ENCODE assay signal across 11 cellular contexts in the genomic region with DNA sequence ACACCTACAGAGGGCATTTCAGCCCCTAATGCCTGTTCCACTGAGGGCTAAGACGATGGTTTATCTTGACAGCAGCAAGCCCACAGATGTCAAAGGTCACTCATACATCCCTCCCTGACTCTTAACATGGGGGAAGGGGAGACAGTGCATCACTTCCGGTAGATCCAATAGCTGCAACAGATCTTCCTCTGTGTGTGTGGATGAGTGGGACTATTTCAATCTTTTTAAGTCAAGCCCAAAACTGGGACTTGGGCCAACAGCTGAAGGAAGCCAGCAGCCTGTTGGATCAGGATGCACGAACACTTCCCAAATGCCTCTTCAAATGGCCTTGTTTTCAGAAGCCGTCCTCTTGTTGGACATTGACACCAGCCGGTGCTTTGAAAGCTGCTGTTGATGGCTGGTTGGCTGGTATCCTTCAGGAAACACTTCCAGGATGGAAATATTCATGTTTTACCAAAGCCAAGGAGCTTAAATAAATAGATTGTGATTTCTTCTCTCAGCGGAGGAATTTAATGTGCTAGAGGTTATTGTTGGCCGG. TPM values are rescaled to one million over a fixed set of nuclear protein-coding genes. Genes with fewer than 3 reads are reported as not detected.
DNase-seq lines count a peak whose midpoint lies in the region; ATAC-seq and TF ChIP-seq lines count a peak whose summit lies in the region.
"Had no signal": no experiment of that assay in that cellular context is flagged by ENCODE, and none has a peak within 500 bp of the region (broad histone marks: within the 10 kb centered on the region; RNA-seq: fewer than 3 reads in every experiment).

No MANE protein-coding gene starts in this region.

- H3K4me3 ChIP-seq in astrocyte of the spinal cord (ENCODE audit: low read depth, low read length) (no peak overlapping the region), prostate gland (no peak overlapping the region), GM23338 (no peak overlapping the region)

- H3K9me3 ChIP-seq in prostate gland: no peaks in the 10 kb centered on the region

- DNase-seq in CD14-positive monocyte (ENCODE audit: low spot score) (no peak), astrocyte of the spinal cord (ENCODE audit: low read depth, low spot score) (peak; percentile 84), left cardiac atrium (peak; percentile 91), prostate gland (ENCODE audit: low spot score) (peak; percentile 71), GM23338 (ENCODE audit: low spot score) (no peak), SW480 (ENCODE audit: low spot score) (no peak)
- no peak for DNase-seq in activated naive CD4-positive, alpha-beta T cell treated with anti-CD3 and anti-CD28 coated beads for 36 hours
- no peak for DNase-seq in activated CD4-positive, alpha-beta memory T cell treated with anti-CD3 and anti-CD28 coated beads for 36 hours
- DNase-seq: activated T-cell treated with anti-CD3 and anti-CD28 coated beads, Interleukin-2, amount 50 U/mL, for 48 hours; CD4-positive, CD25-positive, alpha-beta regulatory T cell had no signal

- peaks cover 0 to 11% (median 9%) of the 10 kb centered on the region in 3 donors for H3K27me3 Mint-ChIP-seq in CD14-positive monocyte (ENCODE audit: low read depth in 3 of 3)
- H3K27me3 Mint-ChIP-seq in activated naive CD4-positive, alpha-beta T cell treated with anti-CD3 and anti-CD28 coated beads for 36 hours (ENCODE audit: low read depth): peaks cover 9% of the 10 kb centered on the region
- peaks cover 2% of the 10 kb centered on the region for H3K27me3 Mint-ChIP-seq in GM23338 (ENCODE audit: insufficient read depth, low read depth, poor library complexity)
- H3K27me3 Mint-ChIP-seq in activated CD4-positive, alpha-beta memory T cell treated with anti-CD3 and anti-CD28 coated beads for 36 hours: peaks cover 17% of the 10 kb centered on the region
- H3K27me3 Mint-ChIP-seq: CD4-positive, CD25-positive, alpha-beta regulatory T cell had no signal

- H3K4me2 ChIP-seq in GM23338: no peak overlapping the region

- TF ChIP-seq CTCF in CD14-positive monocyte (IDR thresholded peaks at IDR 0.05): no peak
- no peak for TF ChIP-seq CTCF in astrocyte of the spinal cord (IDR thresholded peaks at IDR 0.05; ENCODE audit: low read depth, low read length)
- TF ChIP-seq CTCF in prostate gland (IDR thresholded peaks at IDR 0.05): no peak
- no peak for TF ChIP-seq CTCF in GM23338 (conservative IDR thresholded peaks at IDR 0.05; ENCODE audit: low read depth in 2 of 2)

- 16% methylated on average over 7 of the region's 7 CpGs for WGBS in prostate gland

- H3K4me1 ChIP-seq in prostate gland (replicated peaks) (peaks cover 11% of the 10 kb centered on the region), GM23338 (ENCODE audit: insufficient read depth) (no peaks in the 10 kb centered on the region)

- H3K27ac ChIP-seq in prostate gland (peak overlapping the region; percentile 77 to 82), GM23338 (ENCODE audit: low read depth) (no peak overlapping the region)

- peaks cover 75% of the 10 kb centered on the region for H3K4me1 Mint-ChIP-seq in CD14-positive monocyte
- peaks cover 3% of the 10 kb centered on the region for H3K4me1 Mint-ChIP-seq in activated naive CD4-positive, alpha-beta T cell treated with anti-CD3 and anti-CD28 coated beads for 36 hours (ENCODE audit: low read depth)
- peaks cover 2% of the 10 kb centered on the region; the same call in 1 of the 3 replicates for H3K4me1 Mint-ChIP-seq in GM23338
- H3K4me1 Mint-ChIP-seq in activated CD4-positive, alpha-beta memory T cell treated with anti-CD3 and anti-CD28 coated beads for 36 hours (ENCODE audit: low read depth): peaks cover 12% of the 10 kb centered on the region
- H3K4me1 Mint-ChIP-seq: IgD-negative memory B cell had no signal

- in situ Hi-C loops in astrocyte of the spinal cord (cut with HindIII; ENCODE audit: low sequenced_read_pairs): no loop called here

- no peaks in the 10 kb centered on the region for H3F3A ChIP-seq in GM23338 (replicated peaks; ENCODE audit: low read depth)

- TF ChIP-seq POLR2A in prostate gland (IDR thresholded peaks at IDR 0.05): no peak

- no peaks in the 10 kb centered on the region for H4K20me1 ChIP-seq in GM23338 (replicated peaks; ENCODE audit: insufficient read depth)

- CTCF ChIA-PET in activated naive CD4-positive, alpha-beta T cell treated with anti-CD3 and anti-CD28 coated beads for 36 hours (lab: Charles Lee): interaction anchor here (1.4 to 1.6 kb wide), 2 partner anchors 18 to 167 kb away, joined by 3 to 4 read pairs; no protein-coding TSS in a partner anchor
- CTCF ChIA-PET in activated CD4-positive, alpha-beta memory T cell treated with anti-CD3 and anti-CD28 coated beads for 36 hours (lab: Charles Lee): interaction anchor here (0.7 to 0.9 kb wide), 2 partner anchors 184 to 190 kb away, joined by 3 to 5 read pairs; no protein-coding TSS in a partner anchor

- peak; percentile 80 to 86 for ATAC-seq in left cardiac atrium
- ATAC-seq in GM23338: no peak

- H3K9me2 ChIP-seq in GM23338 (ENCODE audit: insufficient read depth): 0 out of 2 replicates have a peak, but pooled peaks cover 6% of the 10 kb centered on the region

- H3K4me3 Mint-ChIP-seq in CD14-positive monocyte: no peak overlapping the region
- no peak overlapping the region for H3K4me3 Mint-ChIP-seq in activated naive CD4-positive, alpha-beta T cell treated with anti-CD3 and anti-CD28 coated beads for 36 hours
- H3K4me3 Mint-ChIP-seq in GM23338: no peak overlapping the region
- no peak overlapping the region for H3K4me3 Mint-ChIP-seq in activated CD4-positive, alpha-beta memory T cell treated with anti-CD3 and anti-CD28 coated beads for 36 hours
- H3K4me3 Mint-ChIP-seq: CD4-positive, CD25-positive, alpha-beta regulatory T cell; IgD-negative memory B cell had no signal

- H2AFZ ChIP-seq in GM23338: no peak overlapping the region

- peak overlapping the region; percentile 68 to 96 (median 91) for H3K27ac Mint-ChIP-seq in CD14-positive monocyte
- no peak overlapping the region for H3K27ac Mint-ChIP-seq in activated naive CD4-positive, alpha-beta T cell treated with anti-CD3 and anti-CD28 coated beads for 36 hours
- no peak overlapping the region for H3K27ac Mint-ChIP-seq in GM23338
- no peak overlapping the region for H3K27ac Mint-ChIP-seq in activated CD4-positive, alpha-beta memory T cell treated with anti-CD3 and anti-CD28 coated beads for 36 hours
- H3K27ac Mint-ChIP-seq: IgD-negative memory B cell had no signal

- POLR2A ChIA-PET in activated CD4-positive, alpha-beta memory T cell treated with anti-CD3 and anti-CD28 coated beads for 36 hours (lab: Charles Lee): interaction anchor here (1.1 kb wide), 1 partner anchor 22 kb away, joined by 3 read pairs; no protein-coding TSS in a partner anchor

- no peaks in the 10 kb centered on the region for H3K79me2 ChIP-seq in GM23338 (replicated peaks; ENCODE audit: insufficient read depth)

- H3K9me3 Mint-ChIP-seq in CD14-positive monocyte (peaks cover 0 to 5% (median 0%) of the 10 kb centered on the region in 7 donors), GM23338 (no peaks in the 10 kb centered on the region)
- peaks cover 3% of the 10 kb centered on the region for H3K9me3 Mint-ChIP-seq in activated naive CD4-positive, alpha-beta T cell treated with anti-CD3 and anti-CD28 coated beads for 36 hours
- H3K9me3 Mint-ChIP-seq in activated CD4-positive, alpha-beta memory T cell treated with anti-CD3 and anti-CD28 coated beads for 36 hours: no peaks in the 10 kb centered on the region

- H3K36me3 ChIP-seq in prostate gland (no peaks in the 10 kb centered on the region), GM23338 (ENCODE audit: insufficient read depth) (no peaks in the 10 kb centered on the region)

- intact Hi-C loops in CD14-positive monocyte (cut with micrococcal nuclease) (no loop called here), left cardiac atrium (cut with DNase I) (no loop called here), prostate gland (cut with DNase I) (loop anchor here (5.0 kb wide), 1 partner anchor 51 kb away; no protein-coding TSS in a partner anchor)
- intact Hi-C loops in activated naive CD4-positive, alpha-beta T cell treated with anti-CD3 and anti-CD28 coated beads for 36 hours (cut with micrococcal nuclease): no loop called here
- intact Hi-C loops in activated CD4-positive, alpha-beta memory T cell treated with anti-CD3 and anti-CD28 coated beads for 36 hours (cut with micrococcal nuclease): no loop called here

- H3K36me3 Mint-ChIP-seq in CD14-positive monocyte: peaks cover 0 to 4% of the 10 kb centered on the region in 2 donors
- no peaks in the 10 kb centered on the region for H3K36me3 Mint-ChIP-seq in activated naive CD4-positive, alpha-beta T cell treated with anti-CD3 and anti-CD28 coated beads for 36 hours (ENCODE audit: low read depth)
- H3K36me3 Mint-ChIP-seq in GM23338 (ENCODE audit: low read depth): no peaks in the 10 kb centered on the region
- peaks cover 2% of the 10 kb centered on the region for H3K36me3 Mint-ChIP-seq in activated CD4-positive, alpha-beta memory T cell treated with anti-CD3 and anti-CD28 coated beads for 36 hours
- H3K36me3 Mint-ChIP-seq: CD4-positive, CD25-positive, alpha-beta regulatory T cell; IgD-negative memory B cell had no signal

- H3K27me3 ChIP-seq in prostate gland (replicated peaks; ENCODE audit: insufficient read depth): no peaks in the 10 kb centered on the region
- H3K27me3 ChIP-seq in GM23338 (ENCODE audit: insufficient read depth): no peaks in the 10 kb centered on the region

RNA-seq across cellular contexts. Expression of a gene that starts 59.2 kb away (rescaled TPM):
- 10 to 100 TPM in 1 of 2 donors, 1 to 10 TPM in 1; 6.2 to 12.0 TPM for polyA plus RNA-seq in CD14-positive monocyte
- total RNA-seq in left cardiac atrium: 1 to 10 TPM; 3.9 to 8.3 TPM
- 10 to 100 TPM in 1 of 2 donors, 1 to 10 TPM in 1; 6.9 to 11.4 TPM for total RNA-seq in prostate gland
- 10 to 100 TPM; 10.3 to 10.5 TPM for total RNA-seq in activated naive CD4-positive, alpha-beta T cell treated with anti-CD3 and anti-CD28 coated beads for 36 hours
- not detected in 2 replicates for total RNA-seq in GM23338 (2014; rRNA removed; shearing (Covaris generic))
- polyA plus RNA-seq in GM23338 (2016; fragmentation: Nextera tagmentation; extraction: Ambion mirVana): not detected in 2 replicates
- 10 to 100 TPM; 35.6 to 36.2 TPM for total RNA-seq in activated CD4-positive, alpha-beta memory T cell treated with anti-CD3 and anti-CD28 coated beads for 36 hours
- polyA plus RNA-seq: IgD-negative memory B cell had no signal

Comparison
In these comparisons a context has a peak if more than half of its experiments do, and no peak if none do; other contexts are left out.
1. DNase-seq: peak in astrocyte of the spinal cord (single experiment), left cardiac atrium (single experiment) and prostate gland (single experiment); none in CD14-positive monocyte (single experiment), activated naive CD4-positive, alpha-beta T cell treated with anti-CD3 and anti-CD28 coated beads for 36 hours (single experiment), GM23338 (single experiment), SW480 (single experiment) and activated CD4-positive, alpha-beta memory T cell treated with anti-CD3 and anti-CD28 coated beads for 36 hours (single experiment).
2. H3K27ac Mint-ChIP-seq: peak in CD14-positive monocyte (7 of 7); none in activated naive CD4-positive, alpha-beta T cell treated with anti-CD3 and anti-CD28 coated beads for 36 hours (single experiment), GM23338 (single experiment) and activated CD4-positive, alpha-beta memory T cell treated with anti-CD3 and anti-CD28 coated beads for 36 hours (single experiment).